In the genomic region with DNA sequence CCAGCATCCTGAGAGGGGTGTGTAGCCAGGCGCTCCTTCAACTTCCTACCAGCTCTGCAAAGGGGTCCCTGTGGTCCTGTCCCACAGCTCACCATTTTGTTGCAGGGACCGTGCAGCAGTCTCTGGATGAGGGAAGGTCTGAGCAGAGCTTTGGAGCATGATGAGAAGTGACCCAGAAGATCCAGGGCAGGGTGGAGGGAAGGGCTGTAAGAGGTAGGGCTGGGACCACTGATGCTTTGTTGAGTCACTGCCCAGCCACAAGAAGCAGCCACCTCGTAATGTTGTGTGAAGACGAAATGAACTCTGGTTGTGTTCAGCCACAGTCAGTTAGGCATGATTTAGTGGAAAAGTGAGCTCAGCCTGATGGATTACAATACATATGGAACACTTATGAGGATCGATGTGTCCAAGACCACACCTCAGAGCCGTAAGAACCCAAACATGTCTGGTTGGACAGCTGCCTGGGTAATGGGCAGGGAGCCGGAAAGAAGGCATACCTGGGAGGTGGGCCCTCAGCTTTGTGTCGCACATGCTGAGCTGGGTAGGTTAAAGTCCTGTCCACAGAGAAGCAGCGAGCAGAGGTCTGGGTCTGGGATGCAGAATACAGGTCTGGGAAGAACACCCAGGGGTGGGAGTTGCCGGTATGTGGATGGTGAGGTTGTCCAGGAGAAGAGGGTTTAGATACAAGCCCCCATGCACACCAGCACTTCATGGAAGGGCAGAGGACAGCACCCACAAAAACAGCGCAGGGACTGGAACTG, we compare ENCODE assay signal across 15 cellular contexts.
"Had no signal": no experiment of that assay in that cellular context is flagged by ENCODE, and none has a peak within 500 bp of the region (broad histone marks: within the 10 kb centered on the region; RNA-seq: fewer than 3 reads in every experiment).

No MANE protein-coding gene starts in this region.

- H3K27ac Mint-ChIP-seq: activated naive CD8-positive, alpha-beta T cell; neural progenitor cell had no signal

- H3K4me2 ChIP-seq: neural progenitor cell had no signal

- H3K27me3 ChIP-seq: body of pancreas, dorsolateral prefrontal cortex, foreskin keratinocyte, left lung, neural progenitor cell, right lobe of liver, thyroid gland had no signal

- DNase-seq: activated CD4-positive, alpha-beta T cell treated with anti-CD3 and anti-CD28 coated beads, Interleukin-2, amount 50 U/mL, for 4 hours; amygdala; caudate nucleus; foreskin keratinocyte; hypothalamus; left lung; right lobe of liver; stimulated activated naive CD4-positive, alpha-beta T cell; T-helper 1 cell; T-helper 9 cell; thyroid gland had no signal

- H2AFZ ChIP-seq: neural progenitor cell had no signal

- H3K4me3 Mint-ChIP-seq: activated naive CD8-positive, alpha-beta T cell; neural progenitor cell had no signal

- H3K27ac ChIP-seq: body of pancreas, dorsolateral prefrontal cortex, foreskin keratinocyte, left lung, neural progenitor cell, right lobe of liver, thyroid gland had no signal

- ATAC-seq: body of pancreas, foreskin keratinocyte, left lung, right lobe of liver had no signal

- H3K9me3 ChIP-seq: body of pancreas, left lung, right lobe of liver, thyroid gland had no signal

- H3K4me1 ChIP-seq: body of pancreas, foreskin keratinocyte, neural progenitor cell, right lobe of liver, thyroid gland had no signal

- H3K9ac ChIP-seq: neural progenitor cell had no signal

- H3K36me3 Mint-ChIP-seq: activated naive CD8-positive, alpha-beta T cell; neural progenitor cell had no signal

- H3K4me3 ChIP-seq: body of pancreas, dorsolateral prefrontal cortex, left lung, neural progenitor cell, right lobe of liver, thyroid gland had no signal

- H3K36me3 ChIP-seq: left lung, neural progenitor cell, right lobe of liver, thyroid gland had no signal
